ENCODE assay signal across 1 cellular context in genomic region chr12:95634622-95635621, GRCh38.
TF ChIP-seq lines count a peak whose summit lies in the region.

No MANE protein-coding gene starts in this region.

TF ChIP-seq in HepG2, 621 proteins besides CTCF, POLR2A, EP300 and RAD21 (continued from another document and continues in another):
- peak; percentile 52; the same call in 1 of the 2 replicates for TF ChIP-seq ZNF788 (CRISPR knock-in tag; IDR thresholded peaks at IDR 0.05; ENCODE audit: borderline replicate concordance)
- TF ChIP-seq REXO4 (CRISPR knock-in tag; IDR thresholded peaks at IDR 0.05; ENCODE audit: borderline replicate concordance) = no peak
- no peak for TF ChIP-seq IKZF4 (CRISPR knock-in tag; IDR thresholded peaks at IDR 0.05; ENCODE audit: borderline replicate concordance, low read depth, not compliant biosample characterization)
- no peak for TF ChIP-seq NR2C2 (CRISPR knock-in tag; IDR thresholded peaks at IDR 0.05; ENCODE audit: borderline replicate concordance)
- no peak for TF ChIP-seq STAT5B (CRISPR knock-in tag; IDR thresholded peaks at IDR 0.05)
- TF ChIP-seq ZMYM3 (CRISPR knock-in tag; IDR thresholded peaks at IDR 0.05) = no peak
- TF ChIP-seq, protein P1, sequence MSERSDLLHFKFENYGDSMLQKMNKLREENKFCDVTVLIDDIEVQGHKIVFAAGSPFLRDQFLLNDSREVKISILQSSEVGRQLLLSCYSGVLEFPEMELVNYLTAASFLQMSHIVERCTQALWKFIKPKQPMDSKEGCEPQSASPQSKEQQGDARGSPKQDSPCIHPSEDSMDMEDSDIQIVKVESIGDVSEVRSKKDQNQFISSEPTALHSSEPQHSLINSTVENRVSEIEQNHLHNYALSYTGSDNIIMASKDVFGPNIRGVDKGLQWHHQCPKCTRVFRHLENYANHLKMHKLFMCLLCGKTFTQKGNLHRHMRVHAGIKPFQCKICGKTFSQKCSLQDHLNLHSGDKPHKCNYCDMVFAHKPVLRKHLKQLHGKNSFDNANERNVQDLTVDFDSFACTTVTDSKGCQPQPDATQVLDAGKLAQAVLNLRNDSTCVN (CRISPR knock-in tag; IDR thresholded peaks at IDR 0.05; ENCODE audit: borderline replicate concordance) = no peak
- TF ChIP-seq HNRNPUL1 (IDR thresholded peaks at IDR 0.05; ENCODE audit: low read depth, low read length) = no peak
- TF ChIP-seq, protein P2, sequence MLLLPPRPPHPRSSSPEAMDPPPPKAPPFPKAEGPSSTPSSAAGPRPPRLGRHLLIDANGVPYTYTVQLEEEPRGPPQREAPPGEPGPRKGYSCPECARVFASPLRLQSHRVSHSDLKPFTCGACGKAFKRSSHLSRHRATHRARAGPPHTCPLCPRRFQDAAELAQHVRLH (CRISPR knock-in tag; IDR thresholded peaks at IDR 0.05; ENCODE audit: borderline replicate concordance, low read depth) = no peak
- no peak for TF ChIP-seq CAMTA2 (CRISPR knock-in tag; IDR thresholded peaks at IDR 0.05; ENCODE audit: borderline replicate concordance)
- no peak for TF ChIP-seq ZNF224 (CRISPR knock-in tag; IDR thresholded peaks at IDR 0.05)
- no peak for TF ChIP-seq ZNF326 (CRISPR knock-in tag; IDR thresholded peaks at IDR 0.05; ENCODE audit: borderline replicate concordance)
- TF ChIP-seq, protein P3, sequence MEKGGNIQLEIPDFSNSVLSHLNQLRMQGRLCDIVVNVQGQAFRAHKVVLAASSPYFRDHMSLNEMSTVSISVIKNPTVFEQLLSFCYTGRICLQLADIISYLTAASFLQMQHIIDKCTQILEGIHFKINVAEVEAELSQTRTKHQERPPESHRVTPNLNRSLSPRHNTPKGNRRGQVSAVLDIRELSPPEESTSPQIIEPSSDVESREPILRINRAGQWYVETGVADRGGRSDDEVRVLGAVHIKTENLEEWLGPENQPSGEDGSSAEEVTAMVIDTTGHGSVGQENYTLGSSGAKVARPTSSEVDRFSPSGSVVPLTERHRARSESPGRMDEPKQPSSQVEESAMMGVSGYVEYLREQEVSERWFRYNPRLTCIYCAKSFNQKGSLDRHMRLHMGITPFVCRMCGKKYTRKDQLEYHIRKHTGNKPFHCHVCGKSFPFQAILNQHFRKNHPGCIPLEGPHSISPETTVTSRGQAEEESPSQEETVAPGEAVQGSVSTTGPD (CRISPR knock-in tag; IDR thresholded peaks at IDR 0.05) = peak; percentile 79; the same call in 1 of the 2 replicates
- TF ChIP-seq GZF1 (CRISPR knock-in tag; IDR thresholded peaks at IDR 0.05) = no peak
- no peak for TF ChIP-seq ZNF850 (CRISPR knock-in tag; conservative IDR thresholded peaks at IDR 0.05)
- TF ChIP-seq, protein P4, sequence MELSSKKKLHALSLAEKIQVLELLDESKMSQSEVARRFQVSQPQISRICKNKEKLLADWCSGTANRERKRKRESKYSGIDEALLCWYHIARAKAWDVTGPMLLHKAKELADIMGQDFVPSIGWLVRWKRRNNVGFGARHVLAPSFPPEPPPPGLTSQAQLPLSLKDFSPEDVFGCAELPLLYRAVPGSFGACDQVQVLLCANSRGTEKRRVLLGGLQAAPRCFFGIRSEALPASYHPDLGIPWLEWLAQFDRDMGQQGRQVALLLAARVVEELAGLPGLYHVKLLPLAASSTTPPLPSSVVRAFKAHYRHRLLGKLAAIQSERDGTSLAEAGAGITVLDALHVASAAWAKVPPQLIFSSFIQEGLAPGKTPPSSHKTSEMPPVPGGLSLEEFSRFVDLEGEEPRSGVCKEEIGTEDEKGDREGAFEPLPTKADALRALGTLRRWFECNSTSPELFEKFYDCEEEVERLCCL (CRISPR knock-in tag; IDR thresholded peaks at IDR 0.05; ENCODE audit: borderline replicate concordance) = no peak
- TF ChIP-seq EZH2 (conservative IDR thresholded peaks at IDR 0.05; ENCODE audit: low read depth, low read length) = no peak
- no peak for TF ChIP-seq REST (IDR thresholded peaks at IDR 0.05; ENCODE audit: borderline replicate concordance in 1 of 2, low read depth in 1 of 2, low read length in 2 of 2)
- TF ChIP-seq, protein P5, sequence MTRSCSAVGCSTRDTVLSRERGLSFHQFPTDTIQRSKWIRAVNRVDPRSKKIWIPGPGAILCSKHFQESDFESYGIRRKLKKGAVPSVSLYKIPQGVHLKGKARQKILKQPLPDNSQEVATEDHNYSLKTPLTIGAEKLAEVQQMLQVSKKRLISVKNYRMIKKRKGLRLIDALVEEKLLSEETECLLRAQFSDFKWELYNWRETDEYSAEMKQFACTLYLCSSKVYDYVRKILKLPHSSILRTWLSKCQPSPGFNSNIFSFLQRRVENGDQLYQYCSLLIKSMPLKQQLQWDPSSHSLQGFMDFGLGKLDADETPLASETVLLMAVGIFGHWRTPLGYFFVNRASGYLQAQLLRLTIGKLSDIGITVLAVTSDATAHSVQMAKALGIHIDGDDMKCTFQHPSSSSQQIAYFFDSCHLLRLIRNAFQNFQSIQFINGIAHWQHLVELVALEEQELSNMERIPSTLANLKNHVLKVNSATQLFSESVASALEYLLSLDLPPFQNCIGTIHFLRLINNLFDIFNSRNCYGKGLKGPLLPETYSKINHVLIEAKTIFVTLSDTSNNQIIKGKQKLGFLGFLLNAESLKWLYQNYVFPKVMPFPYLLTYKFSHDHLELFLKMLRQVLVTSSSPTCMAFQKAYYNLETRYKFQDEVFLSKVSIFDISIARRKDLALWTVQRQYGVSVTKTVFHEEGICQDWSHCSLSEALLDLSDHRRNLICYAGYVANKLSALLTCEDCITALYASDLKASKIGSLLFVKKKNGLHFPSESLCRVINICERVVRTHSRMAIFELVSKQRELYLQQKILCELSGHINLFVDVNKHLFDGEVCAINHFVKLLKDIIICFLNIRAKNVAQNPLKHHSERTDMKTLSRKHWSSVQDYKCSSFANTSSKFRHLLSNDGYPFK (CRISPR knock-in tag; IDR thresholded peaks at IDR 0.05; ENCODE audit: borderline replicate concordance) = no peak
- no peak for TF ChIP-seq ZNF569 (CRISPR knock-in tag; IDR thresholded peaks at IDR 0.05; ENCODE audit: borderline replicate concordance)
- no peak for TF ChIP-seq SETDB1 (CRISPR knock-in tag; IDR thresholded peaks at IDR 0.05; ENCODE audit: borderline replicate concordance)
- no peak for TF ChIP-seq ZNF343 (CRISPR knock-in tag; IDR thresholded peaks at IDR 0.05)
- TF ChIP-seq HNRNPH1 (optimal IDR thresholded peaks at IDR 0.05; ENCODE audit: low read depth, low read length) = no peak
- TF ChIP-seq TMF1 (CRISPR knock-in tag; IDR thresholded peaks at IDR 0.05; ENCODE audit: low read depth) = no peak
- no peak for TF ChIP-seq MEF2D (CRISPR knock-in tag; IDR thresholded peaks at IDR 0.05)
- TF ChIP-seq BRF2 (CRISPR knock-in tag; IDR thresholded peaks at IDR 0.05) = no peak
- TF ChIP-seq ZNF256 (CRISPR knock-in tag; conservative IDR thresholded peaks at IDR 0.05) = no peak
- TF ChIP-seq FIP1L1 (IDR thresholded peaks at IDR 0.05; ENCODE audit: borderline replicate concordance, insufficient read depth, low read depth, low read length) = no peak
- TF ChIP-seq KLF12 (CRISPR knock-in tag; IDR thresholded peaks at IDR 0.05; ENCODE audit: borderline replicate concordance) = no peak
- TF ChIP-seq AHR (CRISPR knock-in tag; IDR thresholded peaks at IDR 0.05) = no peak
- no peak for TF ChIP-seq USF2 (IDR thresholded peaks at IDR 0.05; ENCODE audit: low read depth, low read length)
- no peak for TF ChIP-seq USF2 (CRISPR knock-in tag; IDR thresholded peaks at IDR 0.05; ENCODE audit: borderline replicate concordance)
- no peak for TF ChIP-seq ZSCAN22 (CRISPR knock-in tag; IDR thresholded peaks at IDR 0.05)
- TF ChIP-seq ZNF609 (CRISPR knock-in tag; IDR thresholded peaks at IDR 0.05; ENCODE audit: borderline replicate concordance) = peak; percentile 45; the same call in 1 of the 2 replicates
- TF ChIP-seq ZNF839 (CRISPR knock-in tag; IDR thresholded peaks at IDR 0.05; ENCODE audit: borderline replicate concordance) = no peak
- TF ChIP-seq ZMYM4 (CRISPR knock-in tag; IDR thresholded peaks at IDR 0.05) = peak; percentile 88
- no peak for TF ChIP-seq NFKBIZ (CRISPR knock-in tag; IDR thresholded peaks at IDR 0.05)
- no peak for TF ChIP-seq BRCA1 (CRISPR knock-in tag; IDR thresholded peaks at IDR 0.05)
